32 cellular contexts compared by ENCODE assay signal in genomic region chr13:30991922-30992321, GRCh38. TPM values are rescaled to one million over a fixed set of nuclear protein-coding genes. Genes with fewer than 3 reads are reported as not detected.
"Had no signal": no experiment of that assay in that cellular context is flagged by ENCODE, and none has a peak within 500 bp of the region (broad histone marks: within the 10 kb centered on the region; RNA-seq: fewer than 3 reads in every experiment).

No MANE protein-coding gene starts in this region.

- H3K9me3 Mint-ChIP-seq: activated T-cell treated with anti-CD3 and anti-CD28 coated beads, Interleukin-2, amount 50 U/mL, for 24 hours; activated T-cell treated with anti-CD3 and anti-CD28 coated beads, Interleukin-2, amount 50 U/mL, for 72 hours; central memory CD8-positive, alpha-beta T cell; dendritic cell treated with granulocyte-macrophage colony-stimulating factor and Interleukin-4, amounts not matched to agents 40 ng/mL and 50 ng/mL, for 4 days; endodermal cell had no signal

- H3K9me3 ChIP-seq: body of pancreas, esophagus muscularis mucosa, gastrocnemius medialis, heart left ventricle had no signal

- H3K36me3 ChIP-seq: esophagus muscularis mucosa, gastrocnemius medialis, heart left ventricle, WERI-Rb-1 had no signal

- H3K4me3 ChIP-seq: body of pancreas, coronary artery, dorsolateral prefrontal cortex, esophagus muscularis mucosa, gastrocnemius medialis, heart left ventricle had no signal

- H3K36me3 Mint-ChIP-seq: activated naive CD8-positive, alpha-beta T cell had no signal

- DNase-seq: activated B cell treated with CpG ODN at 0.5 μM for 24 hours; activated CD4-positive, alpha-beta T cell treated with anti-CD3 and anti-CD28 coated beads for 48 hours; activated CD4-positive, alpha-beta T cell treated with anti-CD3 and anti-CD28 coated beads, Interleukin-2, amount 50 U/mL, for 1 hour; activated CD4-positive, alpha-beta T cell treated with anti-CD3 and anti-CD28 coated beads, Interleukin-2, amount 50 U/mL, for 48 hours; activated CD8-positive, alpha-beta memory T cell treated with anti-CD3 and anti-CD28 coated beads for 24 hours; activated CD8-positive, alpha-beta T cell treated with anti-CD3 and anti-CD28 coated beads for 36 hours; activated gamma-delta T cell; activated naive CD4-positive, alpha-beta T cell treated with anti-CD3 and anti-CD28 coated beads, Interleukin-2, amount 50 U/mL, for 16 hours; activated naive CD4-positive, alpha-beta T cell treated with Interleukin-2 at 50 U/mL for 16 hours; activated T-cell treated with anti-CD3 and anti-CD28 coated beads, Interleukin-2, amount 50 U/mL, for 24 hours; activated T-cell treated with anti-CD3 and anti-CD28 coated beads, Interleukin-2, amount 50 U/mL, for 72 hours; amygdala; aorta; body of pancreas; dorsolateral prefrontal cortex; effector memory CD4-positive, alpha-beta T cell; endodermal cell; erythroblast; foreskin keratinocyte; gastrocnemius medialis; glutamatergic neuron; heart left ventricle; T-helper 2 cell; WERI-Rb-1 had no signal

- H3K27me3 ChIP-seq: body of pancreas, dorsolateral prefrontal cortex, esophagus muscularis mucosa, gastrocnemius medialis had no signal

- H3K27ac ChIP-seq: body of pancreas, coronary artery, dorsolateral prefrontal cortex, esophagus muscularis mucosa, foreskin keratinocyte, gastrocnemius medialis, heart left ventricle, WERI-Rb-1 had no signal

- ATAC-seq: activated CD4-positive, CD25-positive, alpha-beta regulatory T cell treated with anti-CD3 and anti-CD28 coated beads, Interleukin-2, amount 50 U/mL, for 24 hours; activated CD8-positive, alpha-beta T cell treated with anti-CD3 and anti-CD28 coated beads for 36 hours; activated T-cell treated with anti-CD3 and anti-CD28 coated beads, Interleukin-2, amount 50 U/mL, for 72 hours; body of pancreas; foreskin keratinocyte; gastrocnemius medialis; heart left ventricle had no signal

- H3K4me1 ChIP-seq: body of pancreas, esophagus muscularis mucosa, foreskin keratinocyte, gastrocnemius medialis, heart left ventricle had no signal

- H3K27ac Mint-ChIP-seq: activated B cell treated with CpG ODN at 0.5 μM for 24 hours; activated CD8-positive, alpha-beta T cell treated with anti-CD3 and anti-CD28 coated beads for 36 hours; activated naive CD8-positive, alpha-beta T cell; activated T-cell treated with anti-CD3 and anti-CD28 coated beads, Interleukin-2, amount 50 U/mL, for 24 hours; activated T-cell treated with anti-CD3 and anti-CD28 coated beads, Interleukin-2, amount 50 U/mL, for 72 hours; dendritic cell treated with granulocyte-macrophage colony-stimulating factor and Interleukin-4, amounts not matched to agents 40 ng/mL and 50 ng/mL, for 4 days; endodermal cell had no signal

- H3K4me1 Mint-ChIP-seq: activated B cell treated with CpG ODN at 0.5 μM for 24 hours; central memory CD8-positive, alpha-beta T cell had no signal

- H3K4me3 Mint-ChIP-seq: activated B cell treated with CpG ODN at 0.5 μM for 24 hours; activated CD8-positive, alpha-beta T cell treated with anti-CD3 and anti-CD28 coated beads for 36 hours; activated naive CD8-positive, alpha-beta T cell; activated T-cell treated with anti-CD3 and anti-CD28 coated beads, Interleukin-2, amount 50 U/mL, for 24 hours; activated T-cell treated with anti-CD3 and anti-CD28 coated beads, Interleukin-2, amount 50 U/mL, for 72 hours; central memory CD8-positive, alpha-beta T cell; dendritic cell treated with granulocyte-macrophage colony-stimulating factor and Interleukin-4, amounts not matched to agents 40 ng/mL and 50 ng/mL, for 4 days; endodermal cell had no signal

RNA-seq across cellular contexts. Expression of gene TEX26, which starts 59.5 kb away (rescaled TPM):
- total RNA-seq: activated B cell treated with CpG ODN at 0.5 μM for 24 hours; activated CD8-positive, alpha-beta T cell treated with anti-CD3 and anti-CD28 coated beads for 36 hours; activated T-cell treated with anti-CD3 and anti-CD28 coated beads, Interleukin-2, amount 50 U/mL, for 72 hours; body of pancreas; cardiac septum; endodermal cell; foreskin keratinocyte; gastrocnemius medialis; heart left ventricle; T-helper 1 cell treated with Interleukin-12 subunit alpha and Interleukin-12 subunit beta and Interleukin-4 antibody, amounts not matched to agents 30 ng/mL and 1 ng/mL, for 36 hours had no signal
